ENCODE assay signal across 8 cellular contexts in the genomic region with DNA sequence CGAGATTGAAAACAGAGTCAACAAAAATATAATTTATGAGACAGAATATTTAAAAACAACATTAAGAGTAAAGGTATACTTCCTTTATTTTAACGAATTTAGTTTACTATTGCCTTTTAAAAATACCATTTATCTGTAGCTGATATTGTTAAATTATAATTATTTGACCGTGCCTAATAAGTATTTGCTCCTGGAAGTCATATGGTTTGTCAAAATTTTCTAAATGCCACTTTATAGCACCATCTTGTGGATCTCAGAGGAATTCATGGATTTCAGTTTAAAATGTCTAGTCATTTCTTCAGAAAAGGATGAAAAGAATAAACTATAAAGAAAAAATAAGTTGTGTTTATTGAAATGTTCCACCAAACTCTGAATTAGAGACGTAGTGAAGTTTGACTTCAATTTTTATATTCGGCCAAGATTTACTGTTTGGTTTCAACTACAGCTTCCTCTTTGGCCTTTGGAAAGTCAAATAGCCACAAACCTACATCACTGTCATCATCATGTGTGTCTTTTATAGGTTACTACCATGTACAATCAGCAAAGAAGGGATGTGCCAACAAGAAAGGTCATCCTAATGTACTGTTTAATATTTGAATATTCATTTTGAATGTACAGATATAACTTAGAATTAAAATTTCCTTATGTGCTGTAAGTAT. TPM values are rescaled to one million over a fixed set of nuclear protein-coding genes. Genes with fewer than 3 reads are reported as not detected.
A peak's percentile ranks its signal among the peaks of the same experiment; 100 is the strongest.
DNase-seq lines count a peak whose midpoint lies in the region; ATAC-seq and TF ChIP-seq lines count a peak whose summit lies in the region.

No MANE protein-coding gene starts in this region.

- no peak overlapping the region for H3K27ac Mint-ChIP-seq in brain
- H3K27ac Mint-ChIP-seq in mesothelial cell of epicardium, result no peak overlapping the region

- POLR2A ChIA-PET in GM10248 (lab: Yijun Ruan, JAX), result no interaction called here

- DNase-seq in GM10248 (ENCODE audit: extremely low spot score) (peak; percentile 24), NCI-H1694 (lab: John Stamatoyannopoulos, UW) (peak; percentile 25), mesothelial cell of epicardium (ENCODE audit: low spot score in 2 of 2, unreplicated experiment in 2 of 2) (no peak), middle frontal gyrus (ENCODE audit: extremely low spot score, low spot score) (no peak), DMS153 (lab: John Stamatoyannopoulos, UW) (no peak)

- H3K9me3 Mint-ChIP-seq in brain (peaks cover 0 to 8% (median 0%) of the 10 kb centered on the region in 5 experiments), mesothelial cell of epicardium (no peaks in the 10 kb centered on the region)

- CTCF ChIA-PET in GM10248 (lab: Yijun Ruan, JAX), result interaction anchor here (1.2 to 1.5 kb wide), 5 partner anchors 9 to 1546 kb away, joined by 3 to 7 read pairs (median 3); no protein-coding TSS in a partner anchor

- H3K4me1 Mint-ChIP-seq in brain (no peaks in the 10 kb centered on the region), mesothelial cell of epicardium (no peaks in the 10 kb centered on the region)

- no peak for ATAC-seq in HG03571 (IDR thresholded peaks at IDR 0.05; ENCODE audit: unreplicated experiment)
- no peak for ATAC-seq in HG03442 (IDR thresholded peaks at IDR 0.05; ENCODE audit: unreplicated experiment)

- H3K27me3 Mint-ChIP-seq in brain, result peaks cover 39% of the 10 kb centered on the region
- peaks cover 34% of the 10 kb centered on the region for H3K27me3 Mint-ChIP-seq in mesothelial cell of epicardium (ENCODE audit: low read depth)

- H3K36me3 Mint-ChIP-seq in brain (no peaks in the 10 kb centered on the region), mesothelial cell of epicardium (no peaks in the 10 kb centered on the region)

- peak; percentile 45 for TF ChIP-seq CTCF in GM10248 (IDR thresholded peaks at IDR 0.05; ENCODE audit: control extremely low read depth, extremely low read depth, low read depth, missing control alignments)
- TF ChIP-seq CTCF in brain (conservative IDR thresholded peaks at IDR 0.05), result peak; percentile 67 to 79
- TF ChIP-seq CTCF in mesothelial cell of epicardium (IDR thresholded peaks at IDR 0.05; ENCODE audit: unreplicated experiment), result peak; percentile 29

- H3K4me3 Mint-ChIP-seq in brain (peak overlapping the region in 1 of 5 experiments; percentile 2), mesothelial cell of epicardium (no peak overlapping the region)

RNA-seq across cellular contexts. Expression of a gene that starts 10.3 kb away (rescaled TPM):
- polyA plus RNA-seq in brain (ENCODE audit: insufficient read depth, low read depth, low replicate concordance), result 0.58 TPM
- 1.5 to 2.1 TPM (median 1.5 TPM) in 3 replicates for total RNA-seq in mesothelial cell of epicardium

RNA-seq across cellular contexts. Expression of a gene that starts 49.8 kb away (rescaled TPM):
- 4.0 TPM for polyA plus RNA-seq in brain (ENCODE audit: insufficient read depth, low read depth, low replicate concordance)
- 10.5 to 10.8 TPM (median 10.5 TPM) in 3 replicates for total RNA-seq in mesothelial cell of epicardium

Comparison
In these comparisons a context has a peak if more than half of its experiments do, and no peak if none do; other contexts are left out.
1. DNase-seq: peak in GM10248 (single experiment) and NCI-H1694 (single experiment); none in mesothelial cell of epicardium (0 of 2), middle frontal gyrus (single experiment) and DMS153 (single experiment).
2. Peak in every context shown above with its lines, with median percentiles within 50 percentile points of each other: CTCF ChIP-seq.